ENCODE assay signal across 11 cellular contexts in genomic region chr3:154101250-154101649, GRCh38.
"Had no signal": no experiment of that assay in that cellular context is flagged by ENCODE, and none has a peak within 500 bp of the region (broad histone marks: within the 10 kb centered on the region; RNA-seq: fewer than 3 reads in every experiment).

No MANE protein-coding gene starts in this region.

- ATAC-seq: GM23338, HCT116 had no signal

- H3K4me3 ChIP-seq: GM23248, GM23338, HAP-1 had no signal

- H3K9me3 Mint-ChIP-seq: GM23338, H9 had no signal

- H3K36me3 ChIP-seq: HAP-1 had no signal

- H3K9me3 ChIP-seq: HAP-1 had no signal

- H2AFZ ChIP-seq: GM23248, GM23338 had no signal

- H3K27ac ChIP-seq: GM23248 had no signal

- DNase-seq: GM23248, GOT3, H7, H9, HCEC 1CT, HFFc6 had no signal

- FAIRE-seq: H1, H54 had no signal

- H3K9ac ChIP-seq: GM23248 had no signal

- H3K4me1 ChIP-seq: HAP-1 had no signal

- H3K4me1 Mint-ChIP-seq: GM23338 had no signal

- H3K4me3 Mint-ChIP-seq: GM23338, H9, HFFc6 had no signal

- H3K27ac Mint-ChIP-seq: GM23338, H9, HFFc6 had no signal

- H3K4me2 ChIP-seq: GM23338 had no signal
